ENCODE assay signal across 8 cellular contexts in the genomic region with DNA sequence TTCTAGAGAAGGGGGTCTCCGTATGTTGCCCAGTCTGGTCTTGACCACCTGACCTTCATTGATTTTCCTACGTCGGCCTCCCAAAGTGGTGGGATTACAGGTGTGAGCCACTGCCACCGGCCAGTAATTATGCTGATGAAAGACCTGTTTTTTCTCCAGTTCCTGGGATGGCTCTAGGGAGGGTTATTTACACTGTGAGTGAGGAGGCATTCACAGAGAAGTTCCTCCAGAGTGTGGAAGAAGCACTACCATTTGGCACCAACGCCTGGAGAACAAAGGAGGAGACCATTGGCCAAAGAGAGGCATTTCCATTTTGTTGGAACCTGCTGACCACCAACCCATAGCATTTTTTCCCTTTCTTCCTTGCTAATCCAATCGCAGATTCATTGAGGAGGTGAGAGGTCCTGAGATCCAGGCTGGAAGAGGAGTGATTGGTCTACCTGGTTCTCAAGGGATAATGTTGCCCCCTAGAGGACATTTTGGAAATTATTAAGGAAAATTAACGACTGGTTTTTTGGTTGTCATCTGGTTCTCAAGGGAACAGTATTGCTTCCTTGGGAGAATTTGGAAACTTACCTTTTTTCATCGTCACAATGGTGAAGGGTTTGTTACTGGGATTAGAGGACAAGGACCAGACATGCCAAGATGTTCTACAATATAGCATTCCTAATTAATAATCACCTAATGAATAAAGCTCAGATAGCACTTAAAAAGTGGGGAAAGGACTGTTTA.
DNase-seq lines count a peak whose midpoint lies in the region; ATAC-seq and TF ChIP-seq lines count a peak whose summit lies in the region.

No MANE protein-coding gene starts in this region.

- peaks cover 2% of the 10 kb centered on the region for H3K36me3 Mint-ChIP-seq in stimulated activated effector memory CD8-positive, alpha-beta T cell treated with anti-CD3 and anti-CD28 coated beads, Interleukin-12 subunit alpha, Interleukin-12 subunit beta, amount 100 ng/mL, for 72 hours

- H3K4me3 ChIP-seq in astrocyte of the cerebellum (ENCODE audit: low read depth, low read length) = no peak overlapping the region

- H3K27ac Mint-ChIP-seq in stimulated activated effector memory CD8-positive, alpha-beta T cell treated with anti-CD3 and anti-CD28 coated beads, Interleukin-12 subunit alpha, Interleukin-12 subunit beta, amount 100 ng/mL, for 72 hours = no peak overlapping the region

- peak; percentile 57 for ATAC-seq in stimulated activated effector memory CD8-positive, alpha-beta T cell treated with anti-CD3 and anti-CD28 coated beads, Interleukin-12 subunit alpha, Interleukin-12 subunit beta, amount 100 ng/mL, for 72 hours
- no peak for ATAC-seq in HG03045 (IDR thresholded peaks at IDR 0.05; ENCODE audit: unreplicated experiment)
- ATAC-seq in GM21619 (IDR thresholded peaks at IDR 0.05; ENCODE audit: unreplicated experiment) = no peak

- DNase-seq in DMS 273 (lab: John Stamatoyannopoulos, UW; ENCODE audit: unreplicated experiment) (peak; percentile 91), HS-27A (ENCODE audit: low read depth) (peak; percentile 64), NCI-H526 (lab: John Stamatoyannopoulos, UW) (peak; percentile 57 to 83), astrocyte of the cerebellum (ENCODE audit: low read depth) (no peak), iPS-NIHi11 (ENCODE audit: low spot score) (peak; percentile 70)
- peak in 1 of 2 donors; percentile 13 for DNase-seq in stimulated activated effector memory CD8-positive, alpha-beta T cell treated with anti-CD3 and anti-CD28 coated beads, Interleukin-12 subunit alpha, Interleukin-12 subunit beta, amount 100 ng/mL, for 72 hours (ENCODE audit: low spot score in 2 of 2)

- peak; percentile 67 for TF ChIP-seq CTCF in astrocyte of the cerebellum (IDR thresholded peaks at IDR 0.05; ENCODE audit: low read depth, low read length, missing control alignments)

- H3K4me1 Mint-ChIP-seq in stimulated activated effector memory CD8-positive, alpha-beta T cell treated with anti-CD3 and anti-CD28 coated beads, Interleukin-12 subunit alpha, Interleukin-12 subunit beta, amount 100 ng/mL, for 72 hours = peaks cover under 1% of the 10 kb centered on the region

- no peak overlapping the region for H3K4me3 Mint-ChIP-seq in stimulated activated effector memory CD8-positive, alpha-beta T cell treated with anti-CD3 and anti-CD28 coated beads, Interleukin-12 subunit alpha, Interleukin-12 subunit beta, amount 100 ng/mL, for 72 hours

- H3K9me3 Mint-ChIP-seq in stimulated activated effector memory CD8-positive, alpha-beta T cell treated with anti-CD3 and anti-CD28 coated beads, Interleukin-12 subunit alpha, Interleukin-12 subunit beta, amount 100 ng/mL, for 72 hours = no peaks in the 10 kb centered on the region

- in situ Hi-C loops in astrocyte of the cerebellum (cut with HindIII; ENCODE audit: low sequenced_read_pairs) = loop anchor here (5.0 kb wide), 1 partner anchor 43 kb away; no protein-coding TSS in a partner anchor
